Comparison of ENCODE assay signal across 8 cellular contexts in genomic region chr17:58691701-58692238, GRCh38. TPM values are rescaled to one million over a fixed set of nuclear protein-coding genes. Genes with fewer than 3 reads are reported as not detected.
DNase-seq lines count a peak whose midpoint lies in the region; ATAC-seq and TF ChIP-seq lines count a peak whose summit lies in the region.

Gene TEX14 (minus strand): TSS chr17:58692045. CDS start chr17:58652001, 40,044 bp downstream.

- H3K4me3 ChIP-seq in ectodermal cell (ENCODE audit: insufficient read depth, low read depth, low read length) (peak within 1 kb of the TSS; percentile 61), neural cell (ENCODE audit: low read length) (peak within 1 kb of the TSS; percentile 75)

- H2AFZ ChIP-seq in neural cell (ENCODE audit: low read depth, low read length) = peak within 1 kb of the TSS; percentile 90

- no peaks in the 10 kb centered on the region for H3K36me3 ChIP-seq in ectodermal cell (ENCODE audit: control insufficient read depth, insufficient read depth, low read length)
- H3K36me3 ChIP-seq in neural cell (ENCODE audit: insufficient read depth, low read length) = no peaks in the 10 kb centered on the region

- H3K27me3 Mint-ChIP-seq in CD14-positive monocyte (ENCODE audit: low read depth in 3 of 3) = peaks cover 0 to 3% (median 2%) of the 10 kb centered on the region in 3 donors

- H4K20me1 ChIP-seq in neural cell (ENCODE audit: insufficient read depth) = no peaks in the 10 kb centered on the region

- intact Hi-C loops in CD14-positive monocyte (cut with micrococcal nuclease) = loop anchor here in 1 of 2 donors (10.0 kb wide), 1 partner anchor 47 kb away; no protein-coding TSS in a partner anchor

- H3K27me3 ChIP-seq in ectodermal cell (ENCODE audit: control insufficient read depth, insufficient read depth, low read length, poor library complexity, severe bottlenecking) = no peaks in the 10 kb centered on the region
- no peaks in the 10 kb centered on the region for H3K27me3 ChIP-seq in neural cell (ENCODE audit: insufficient read depth, low read depth, low read length)

- peaks cover 16% of the 10 kb centered on the region for H3K4me1 Mint-ChIP-seq in CD14-positive monocyte

- no peak for TF ChIP-seq RAD21 in neural cell (conservative IDR thresholded peaks at IDR 0.05)

- peaks cover 3% of the 10 kb centered on the region for H3K4me1 ChIP-seq in ectodermal cell (ENCODE audit: control insufficient read depth, insufficient read depth, low read length)

- no peaks in the 10 kb centered on the region for H3F3A ChIP-seq in neural cell (ENCODE audit: insufficient read depth, low read length, poor library complexity, severe bottlenecking)

- peak within 1 kb of the TSS; percentile 59 for H3K4me2 ChIP-seq in neural cell (ENCODE audit: low read length)

- H3K4me3 Mint-ChIP-seq in CD14-positive monocyte = peak within 1 kb of the TSS; percentile 88 to 93

- H3K27ac Mint-ChIP-seq in CD14-positive monocyte = peak within 1 kb of the TSS; percentile 81 to 94 (median 93)

- no peak for DNase-seq in CD14-positive monocyte (ENCODE audit: low spot score)
- peak; percentile 94 for DNase-seq in NCI-H2227 (lab: John Stamatoyannopoulos, UW; ENCODE audit: unreplicated experiment)
- DNase-seq in activated effector memory CD4-positive, alpha-beta T cell treated with anti-CD3 and anti-CD28 coated beads, Interleukin-2, amount 50 U/mL, for 16 hours = no peak
- no peak for DNase-seq in midbrain (lab: John Stamatoyannopoulos, UW)

- H3K36me3 Mint-ChIP-seq in CD14-positive monocyte = peaks cover 0 to 1% of the 10 kb centered on the region in 2 donors

- 89 to 92% methylated on average over 19 of the region's 19 CpGs for WGBS in ectodermal cell, 2 experiments

- ATAC-seq in HG02759 (IDR thresholded peaks at IDR 0.05; ENCODE audit: unreplicated experiment) (no peak), HG03442 (IDR thresholded peaks at IDR 0.05; ENCODE audit: unreplicated experiment) (no peak)

- no peak for TF ChIP-seq EP300 in neural cell (conservative IDR thresholded peaks at IDR 0.05; ENCODE audit: poor library complexity, severe bottlenecking)

- H3K9ac ChIP-seq in neural cell (ENCODE audit: low read length) = peak within 1 kb of the TSS; percentile 64

- peaks cover 0 to 4% (median 0%) of the 10 kb centered on the region in 7 donors for H3K9me3 Mint-ChIP-seq in CD14-positive monocyte

- H3K79me2 ChIP-seq in neural cell (replicated peaks; ENCODE audit: insufficient read depth, low read length) = no peaks in the 10 kb centered on the region

- H3K9me3 ChIP-seq in ectodermal cell (ENCODE audit: control insufficient read depth, low read length) (no peaks in the 10 kb centered on the region), neural cell (ENCODE audit: low read length) (no peaks in the 10 kb centered on the region)

- H3K27ac ChIP-seq in ectodermal cell (ENCODE audit: insufficient read depth, low read depth, low read length, poor library complexity, severe bottlenecking) (peak within 1 kb of the TSS; percentile 55), neural cell (ENCODE audit: low read length) (peak within 1 kb of the TSS; percentile 85)

- TF ChIP-seq CTCF in CD14-positive monocyte (IDR thresholded peaks at IDR 0.05) (no peak), neural cell (IDR thresholded peaks at IDR 0.05; ENCODE audit: poor library complexity, severe bottlenecking) (no peak)

- no peaks in the 10 kb centered on the region for H3K9me2 ChIP-seq in neural cell (ENCODE audit: insufficient read depth, low read length)

TF ChIP-seq in neural cell, 6 proteins besides CTCF, POLR2A, EP300 and RAD21:
- TF ChIP-seq SMC3 (conservative IDR thresholded peaks at IDR 0.05; ENCODE audit: poor library complexity) = no peak
- TF ChIP-seq POLR2AphosphoS5 (IDR thresholded peaks at IDR 0.05) = no peak
- TF ChIP-seq TAF1 (IDR thresholded peaks at IDR 0.05; ENCODE audit: low read depth) = no peak
- TF ChIP-seq EZH2 (IDR thresholded peaks at IDR 0.05; ENCODE audit: borderline replicate concordance, insufficient read depth, low read length, poor library complexity, severe bottlenecking) = no peak
- no peak for TF ChIP-seq MXI1 (conservative IDR thresholded peaks at IDR 0.05; ENCODE audit: poor library complexity, severe bottlenecking)
- TF ChIP-seq REST (IDR thresholded peaks at IDR 0.05; ENCODE audit: borderline replicate concordance) = no peak

RNA-seq across cellular contexts. Expression of gene TEX14, which starts in this region (rescaled TPM):
- polyA plus RNA-seq in CD14-positive monocyte (not detected), neural cell (0.90 and 1.4 TPM in 2 replicates)
- polyA plus RNA-seq in ectodermal cell (2013, experiment 1 of 4) = 0.50 TPM
- 0.41 TPM for polyA plus RNA-seq in ectodermal cell (2013, experiment 2 of 4)
- 0.21 TPM for polyA plus RNA-seq in ectodermal cell (2013, experiment 3 of 4)
- polyA plus RNA-seq in ectodermal cell (2013, experiment 4 of 4) = 0.45 TPM
- polyA minus RNA-seq in neural cell = 0.69 and 0.97 TPM in 2 replicates
